1 cellular context compared by ENCODE assay signal in the genomic region with DNA sequence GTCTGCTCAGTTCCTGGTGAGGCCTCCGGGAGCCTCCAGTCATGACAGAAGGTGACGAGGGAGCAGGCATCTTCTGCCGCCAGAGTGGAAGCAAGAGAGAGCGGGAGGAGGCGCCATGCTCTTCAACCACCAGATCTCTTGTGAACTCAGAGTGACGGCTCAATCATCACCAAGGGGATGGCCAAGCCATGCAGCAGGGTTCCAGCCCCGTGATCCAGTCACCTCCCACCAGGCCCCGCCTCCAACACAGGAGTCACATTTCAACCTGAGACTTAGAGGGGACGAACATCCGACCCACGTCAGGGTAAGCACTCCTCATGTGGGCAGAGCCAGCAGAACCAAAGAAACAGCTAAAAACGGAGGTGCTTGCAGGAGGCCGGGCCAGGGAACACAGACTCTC.
TF ChIP-seq lines count a peak whose summit lies in the region.

No MANE protein-coding gene starts in this region.

TF ChIP-seq in H1, 55 proteins besides CTCF, POLR2A, EP300 and RAD21 (continued from another document):
- TF ChIP-seq, protein P1, sequence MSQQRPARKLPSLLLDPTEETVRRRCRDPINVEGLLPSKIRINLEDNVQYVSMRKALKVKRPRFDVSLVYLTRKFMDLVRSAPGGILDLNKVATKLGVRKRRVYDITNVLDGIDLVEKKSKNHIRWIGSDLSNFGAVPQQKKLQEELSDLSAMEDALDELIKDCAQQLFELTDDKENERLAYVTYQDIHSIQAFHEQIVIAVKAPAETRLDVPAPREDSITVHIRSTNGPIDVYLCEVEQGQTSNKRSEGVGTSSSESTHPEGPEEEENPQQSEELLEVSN (IDR thresholded peaks at IDR 0.05) = peak; percentile 63
- TF ChIP-seq SIX5 (IDR thresholded peaks at IDR 0.05; ENCODE audit: low read depth, low read length) = no peak
- TF ChIP-seq RNF2 (IDR thresholded peaks at IDR 0.05; ENCODE audit: borderline replicate concordance, low read depth, low read length, missing control alignments, poor library complexity, severe bottlenecking) = no peak
